Comparison of ENCODE assay signal across 1 cellular context in the genomic region with DNA sequence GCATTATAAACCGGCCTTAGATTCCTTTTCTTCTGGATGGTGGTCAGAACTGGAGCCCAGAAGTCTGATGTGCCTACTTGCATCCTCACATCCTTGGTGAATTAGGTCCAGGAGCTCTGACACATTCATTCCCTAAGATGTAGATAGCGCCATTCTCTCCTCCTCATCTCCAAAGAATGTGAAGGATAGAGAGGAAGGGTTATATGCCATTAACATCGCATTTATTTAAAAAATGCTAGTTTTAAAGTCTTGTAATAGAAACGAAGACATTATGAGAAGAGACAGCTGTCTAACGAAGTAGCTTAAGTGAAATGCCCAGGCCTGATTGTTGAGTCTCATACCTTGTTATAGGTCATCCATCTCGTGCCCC.
TF ChIP-seq lines count a peak whose summit lies in the region.

No MANE protein-coding gene starts in this region.

TF ChIP-seq in IMR-90, 13 proteins besides CTCF, POLR2A, EP300 and RAD21 (continued from another document):
- TF ChIP-seq RCOR1 (IDR thresholded peaks at IDR 0.05; ENCODE audit: insufficient replicate concordance, low read length), result peak; percentile 66
